In the genomic region with DNA sequence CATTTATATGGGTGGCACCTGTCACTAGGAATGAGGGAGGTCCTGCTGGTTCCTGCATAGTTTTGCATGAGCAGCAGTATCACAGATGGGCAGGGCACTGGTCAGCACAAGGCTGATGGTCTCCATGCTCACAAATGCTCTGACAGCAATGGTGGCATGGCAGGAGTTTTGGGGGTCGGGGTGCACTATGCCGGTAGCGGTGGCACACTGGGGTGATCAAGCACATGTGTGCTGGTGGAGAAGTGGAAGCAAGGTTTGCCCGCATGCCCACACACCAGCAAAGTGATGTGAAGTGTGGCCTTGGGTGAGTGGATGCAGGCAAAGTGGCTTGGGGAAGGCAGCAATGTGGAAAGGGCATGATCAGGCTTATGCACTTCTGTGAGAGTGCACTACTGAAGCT, we compare ENCODE assay signal across 29 cellular contexts.
"Had no signal": no experiment of that assay in that cellular context is flagged by ENCODE, and none has a peak within 500 bp of the region (broad histone marks: within the 10 kb centered on the region; RNA-seq: fewer than 3 reads in every experiment).

No MANE protein-coding gene starts in this region.

- H3K9me3 ChIP-seq: colonic mucosa, esophagus muscularis mucosa, esophagus squamous epithelium, gastrocnemius medialis, gastroesophageal sphincter, heart left ventricle, heart right ventricle had no signal

- H3K27me3 ChIP-seq: colonic mucosa, esophagus muscularis mucosa, esophagus squamous epithelium, foreskin keratinocyte, gastrocnemius medialis, gastroesophageal sphincter, heart left ventricle, heart right ventricle, hepatocyte had no signal

- H3K4me3 ChIP-seq: colonic mucosa, coronary artery, dorsolateral prefrontal cortex, esophagus muscularis mucosa, esophagus squamous epithelium, gastrocnemius medialis, gastroesophageal sphincter, heart left ventricle, heart right ventricle, hepatocyte had no signal

- H3K27ac ChIP-seq: colonic mucosa, coronary artery, dorsolateral prefrontal cortex, epithelial cell of prostate, esophagus muscularis mucosa, esophagus squamous epithelium, foreskin keratinocyte, gastrocnemius medialis, gastroesophageal sphincter, heart left ventricle, heart right ventricle, hepatocyte had no signal

- H2AFZ ChIP-seq: hepatocyte had no signal

- H3K4me1 ChIP-seq: colonic mucosa, esophagus muscularis mucosa, esophagus squamous epithelium, foreskin keratinocyte, gastrocnemius medialis, gastroesophageal sphincter, heart left ventricle, heart right ventricle had no signal

- H3K27me3 Mint-ChIP-seq: dendritic cell treated with granulocyte-macrophage colony-stimulating factor and Interleukin-4, amounts not matched to agents 40 ng/mL and 50 ng/mL, for 4 days had no signal

- H3K79me2 ChIP-seq: hepatocyte had no signal

- DNase-seq: colonic mucosa; cortex of kidney; dermis blood vessel endothelial cell; dorsolateral prefrontal cortex; effector CD4-positive, alpha-beta T cell; effector CD8-positive, alpha-beta T cell; effector memory CD4-positive, alpha-beta T cell; effector memory CD8-positive, alpha-beta T cell; endodermal cell; erythroblast; esophagus squamous epithelium; foreskin fibroblast; foreskin keratinocyte; foreskin melanocyte; gastrocnemius medialis; glutamatergic neuron; head of caudate nucleus; heart left ventricle; heart right ventricle had no signal

- H3K27ac Mint-ChIP-seq: dendritic cell treated with granulocyte-macrophage colony-stimulating factor and Interleukin-4, amounts not matched to agents 40 ng/mL and 50 ng/mL, for 4 days; effector memory CD8-positive, alpha-beta T cell; endodermal cell had no signal

- H3K4me3 Mint-ChIP-seq: dendritic cell treated with granulocyte-macrophage colony-stimulating factor and Interleukin-4, amounts not matched to agents 40 ng/mL and 50 ng/mL, for 4 days; effector memory CD8-positive, alpha-beta T cell; endodermal cell had no signal

- H3K36me3 ChIP-seq: colonic mucosa, esophagus muscularis mucosa, esophagus squamous epithelium, gastrocnemius medialis, gastroesophageal sphincter, heart left ventricle, heart right ventricle had no signal

- H3K4me2 ChIP-seq: hepatocyte had no signal

- H3K9me3 Mint-ChIP-seq: dendritic cell treated with granulocyte-macrophage colony-stimulating factor and Interleukin-4, amounts not matched to agents 40 ng/mL and 50 ng/mL, for 4 days; effector memory CD8-positive, alpha-beta T cell had no signal

- FAIRE-seq: endometrium, endothelial cell of umbilical vein, frontal cortex had no signal

- ATAC-seq: effector memory CD8-positive, alpha-beta T cell; esophagus mucosa; foreskin keratinocyte; gastrocnemius medialis; gastroesophageal sphincter; heart left ventricle; heart right ventricle had no signal
